8 cellular contexts compared by ENCODE assay signal in genomic region chr17:29294580-29294900, GRCh38. TPM values are rescaled to one million over a fixed set of nuclear protein-coding genes. Genes with fewer than 3 reads are reported as not detected.
DNase-seq lines count a peak whose midpoint lies in the region; ATAC-seq and TF ChIP-seq lines count a peak whose summit lies in the region.

No MANE protein-coding gene starts in this region.

- no peak overlapping the region for H3K18ac ChIP-seq in trophoblast cell (ENCODE audit: low read length)

- H3K27ac ChIP-seq in DND-41 (ENCODE audit: low read length), result peak overlapping the region; percentile 92
- peak overlapping the region; percentile 78 for H3K27ac ChIP-seq in PC-9
- peak overlapping the region; percentile 98 for H3K27ac ChIP-seq in epithelial cell of prostate
- H3K27ac ChIP-seq in trophoblast cell (ENCODE audit: low read depth, low read length), result peak overlapping the region; percentile 73

- BruUV-seq in PC-9 (replicated peaks; lab: Mats Ljungman, UMichigan), result TSS peak; percentile 96

- no peak overlapping the region for H2BK5ac ChIP-seq in trophoblast cell (ENCODE audit: low read depth, low read length, poor library complexity)

- H3K79me2 ChIP-seq in DND-41 (ENCODE audit: insufficient read depth, low read length) (peaks cover 52% of the 10 kb centered on the region), PC-9 (ENCODE audit: low read depth) (peaks cover 41% of the 10 kb centered on the region), trophoblast cell (ENCODE audit: control insufficient read depth, insufficient read depth, low read length, poor library complexity) (peaks cover 22% of the 10 kb centered on the region)

- H3K9me2 ChIP-seq in PC-9 (ENCODE audit: insufficient read depth), result no peaks in the 10 kb centered on the region

- H3K27me3 ChIP-seq in DND-41 (ENCODE audit: insufficient read depth, low read length, poor library complexity) (no peaks in the 10 kb centered on the region), PC-9 (ENCODE audit: insufficient read depth, low read depth) (no peaks in the 10 kb centered on the region), trophoblast cell (ENCODE audit: insufficient read depth, low read length) (no peaks in the 10 kb centered on the region)

- no peak overlapping the region for H3K14ac ChIP-seq in trophoblast cell (ENCODE audit: low read length)

- POLR2A ChIA-PET in PC-9 (lab: Charles Lee; ENCODE audit: unreplicated experiment), result interaction anchor here (0.5 to 1.0 kb wide), 16 partner anchors 11 to 1144 kb away, joined by 3 to 11 read pairs (median 4); partner anchors contain the start of genes MYO18A and PHF12

- H4K12ac ChIP-seq in trophoblast cell (ENCODE audit: low read depth, low read length), result no peak overlapping the region

- H4K91ac ChIP-seq in trophoblast cell (ENCODE audit: low read depth, low read length), result no peak overlapping the region

- TF ChIP-seq CTCF in DND-41 (IDR thresholded peaks at IDR 0.05; ENCODE audit: borderline replicate concordance, extremely low read depth, low read length, poor library complexity, severe bottlenecking) (no peak), PC-9 (conservative IDR thresholded peaks at IDR 0.05) (no peak)

- H3F3A ChIP-seq in PC-9 (ENCODE audit: insufficient read depth, low read depth), result peaks cover 13% of the 10 kb centered on the region

- no peak overlapping the region for H3K23ac ChIP-seq in trophoblast cell (ENCODE audit: low read length)

- H3K4me1 ChIP-seq in DND-41 (ENCODE audit: insufficient read depth, low read length) (peaks cover 36% of the 10 kb centered on the region), PC-9 (replicated peaks; ENCODE audit: insufficient read depth) (peaks cover 28% of the 10 kb centered on the region), trophoblast cell (ENCODE audit: control insufficient read depth in 1 of 2, insufficient read depth in 2 of 2, low read length in 2 of 2) (peaks cover 0 to 2% of the 10 kb centered on the region in 2 experiments)

- no peak overlapping the region for H2BK12ac ChIP-seq in trophoblast cell (ENCODE audit: low read length)

- H3K4me2 ChIP-seq in DND-41 (ENCODE audit: insufficient read depth, low read length) (peak overlapping the region; percentile 92), PC-9 (peak overlapping the region; percentile 77), trophoblast cell (ENCODE audit: low read length) (peak overlapping the region; percentile 68)

- H3K9me3 ChIP-seq in DND-41 (ENCODE audit: insufficient read depth, low read length, severe bottlenecking), result no peaks in the 10 kb centered on the region
- no peaks in the 10 kb centered on the region for H3K9me3 ChIP-seq in PC-9 (ENCODE audit: insufficient read depth, low read depth)
- no peaks in the 10 kb centered on the region for H3K9me3 ChIP-seq in trophoblast cell (ENCODE audit: insufficient read depth, low read depth, low read length)

- peaks cover 32% of the 10 kb centered on the region for H3K36me3 ChIP-seq in DND-41 (ENCODE audit: insufficient read depth, low read length)
- H3K36me3 ChIP-seq in PC-9 (ENCODE audit: low read depth), result peaks cover 6% of the 10 kb centered on the region
- peaks cover 3 to 5% of the 10 kb centered on the region in 2 experiments for H3K36me3 ChIP-seq in trophoblast cell (ENCODE audit: control insufficient read depth in 1 of 2, insufficient read depth in 2 of 2, low read length in 2 of 2)

- no peak overlapping the region for H2BK120ac ChIP-seq in trophoblast cell (ENCODE audit: insufficient read depth, low read length, poor library complexity)

- H3K4me3 ChIP-seq in DND-41 (ENCODE audit: low read depth in 1 of 2, low read length in 2 of 2) (peak overlapping the region; percentile 45 to 89), PC-9 (peak overlapping the region; percentile 92), trophoblast cell (ENCODE audit: low read depth, low read length) (no peak overlapping the region)

- WGBS in trophoblast cell (ENCODE audit: extremely low coverage, insufficient coverage, insufficient read length), result no CpG with 5 or more reads among the region's 2 CpGs

- CTCF ChIA-PET in PC-9 (lab: Charles Lee), result no interaction called here

- TF ChIP-seq POLR2A in GM18505 (IDR thresholded peaks at IDR 0.05; ENCODE audit: borderline replicate concordance, extremely low read depth, insufficient read depth, insufficient read length), result no peak

- H3K9ac ChIP-seq in DND-41 (ENCODE audit: low read depth, low read length), result peak overlapping the region; percentile 94
- no peak overlapping the region for H3K9ac ChIP-seq in trophoblast cell (ENCODE audit: low read length)

- DNase-seq in DND-41 (no peak), PC-9 (no peak), epithelial cell of prostate (ENCODE audit: low read depth, low spot score) (no peak), trophoblast cell (no peak)

- no peak overlapping the region for H4K8ac ChIP-seq in trophoblast cell (ENCODE audit: low read depth, low read length)

- peaks cover 33% of the 10 kb centered on the region for H4K20me1 ChIP-seq in DND-41 (ENCODE audit: insufficient read depth, low read length)
- peaks cover 27% of the 10 kb centered on the region for H4K20me1 ChIP-seq in PC-9 (ENCODE audit: insufficient read depth)

- intact Hi-C loops in PC-9 (cut with micrococcal nuclease; ENCODE audit: unreplicated experiment), result loop anchor here (2.0 to 5.0 kb wide), 3 partner anchors 77 to 272 kb away; partner anchors contain the start of gene ABHD15

- peak overlapping the region; percentile 92 for H2AFZ ChIP-seq in DND-41 (ENCODE audit: low read depth, low read length)
- H2AFZ ChIP-seq in PC-9, result peak overlapping the region; percentile 87
- H2AFZ ChIP-seq in trophoblast cell (ENCODE audit: insufficient read depth, low read length, poor library complexity), result no peak overlapping the region

- peaks cover 17% of the 10 kb centered on the region for H3K79me1 ChIP-seq in trophoblast cell (ENCODE audit: low read length)

- ATAC-seq in DND-41 (ENCODE audit: insufficient read depth, low read depth), result no peak
- no peak for ATAC-seq in HG03196 (IDR thresholded peaks at IDR 0.05; ENCODE audit: unreplicated experiment)
- ATAC-seq in GM18505 (IDR thresholded peaks at IDR 0.05; ENCODE audit: unreplicated experiment), result no peak
- ATAC-seq in GM21423 (IDR thresholded peaks at IDR 0.05; ENCODE audit: unreplicated experiment), result no peak
- ATAC-seq in GM19328 (IDR thresholded peaks at IDR 0.05; ENCODE audit: unreplicated experiment), result no peak

- H2AK5ac ChIP-seq in trophoblast cell (ENCODE audit: low read length), result no peak overlapping the region

- H3K4ac ChIP-seq in trophoblast cell (ENCODE audit: low read depth, low read length), result no peak overlapping the region

RNA-seq across cellular contexts. Expression of gene NUFIP2, which starts 0.6 kb away (rescaled TPM):
- total RNA-seq in PC-9 (2021), result 46.8 and 73.1 TPM in 2 replicates
- 107 and 111 TPM in 2 replicates for polyA plus RNA-seq in trophoblast cell (2013)

RNA-seq across cellular contexts. Expression of gene CRYBA1, which starts 47.9 kb away (rescaled TPM):
- not detected in 2 replicates for total RNA-seq in PC-9 (2021)
- 5.8 and 6.1 TPM in 2 replicates for polyA plus RNA-seq in trophoblast cell (2013)
